8 cellular contexts compared by ENCODE assay signal in the genomic region with DNA sequence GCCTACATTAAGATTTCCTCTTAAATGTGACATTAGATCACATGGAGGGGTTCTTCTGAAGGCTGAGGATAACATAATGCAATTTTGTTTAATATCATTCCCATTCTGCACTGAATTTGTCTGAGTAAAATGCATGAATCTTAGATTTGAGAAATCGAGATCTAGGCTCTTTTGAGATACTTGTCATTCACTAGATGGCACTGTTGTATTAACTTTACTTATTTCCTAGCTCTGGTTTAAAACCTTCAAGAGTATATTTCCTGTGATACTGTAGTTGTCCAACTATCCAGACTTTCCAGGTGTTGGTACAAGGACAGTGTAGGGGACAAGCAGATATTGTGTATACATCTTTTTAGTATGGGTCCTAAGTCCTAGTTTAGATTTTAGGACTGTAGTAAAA.
DNase-seq lines count a peak whose midpoint lies in the region; ATAC-seq lines count a peak whose summit lies in the region.

No MANE protein-coding gene starts in this region.

- intact Hi-C loops in activated CD4-positive, alpha-beta T cell treated with anti-CD3 and anti-CD28 coated beads for 36 hours (cut with DNase I, micrococcal nuclease) = loop anchor here in 1 of 2 experiments (1.0 kb wide), 1 partner anchor 365 kb away; no protein-coding TSS in a partner anchor

- H3K4me3 Mint-ChIP-seq in activated T-cell treated with anti-CD3 and anti-CD28 coated beads, Interleukin-2, amount 50 U/mL, for 72 hours = no peak overlapping the region
- no peak overlapping the region for H3K4me3 Mint-ChIP-seq in activated CD4-positive, alpha-beta T cell treated with anti-CD3 and anti-CD28 coated beads for 36 hours

- H3K4me1 Mint-ChIP-seq in activated T-cell treated with anti-CD3 and anti-CD28 coated beads, Interleukin-2, amount 50 U/mL, for 72 hours (ENCODE audit: low read depth) = no peaks in the 10 kb centered on the region
- H3K4me1 Mint-ChIP-seq in activated CD4-positive, alpha-beta T cell treated with anti-CD3 and anti-CD28 coated beads for 36 hours = no peaks in the 10 kb centered on the region

- no peak overlapping the region for H3K27ac Mint-ChIP-seq in activated T-cell treated with anti-CD3 and anti-CD28 coated beads, Interleukin-2, amount 50 U/mL, for 72 hours
- H3K27ac Mint-ChIP-seq in activated CD4-positive, alpha-beta T cell treated with anti-CD3 and anti-CD28 coated beads for 36 hours = no peak overlapping the region

- CTCF ChIA-PET in activated CD4-positive, alpha-beta T cell treated with anti-CD3 and anti-CD28 coated beads for 36 hours (lab: Charles Lee) = interaction anchor here (1.3 to 1.4 kb wide), 2 partner anchors 9 to 12 kb away, joined by 3 to 5 read pairs; no protein-coding TSS in a partner anchor

- peaks cover 7% of the 10 kb centered on the region for H3K27me3 Mint-ChIP-seq in activated T-cell treated with anti-CD3 and anti-CD28 coated beads, Interleukin-2, amount 50 U/mL, for 72 hours (ENCODE audit: low read depth)
- H3K27me3 Mint-ChIP-seq in activated CD4-positive, alpha-beta T cell treated with anti-CD3 and anti-CD28 coated beads for 36 hours = peaks cover 3% of the 10 kb centered on the region

- no peaks in the 10 kb centered on the region for H3K9me3 Mint-ChIP-seq in activated T-cell treated with anti-CD3 and anti-CD28 coated beads, Interleukin-2, amount 50 U/mL, for 72 hours
- no peaks in the 10 kb centered on the region for H3K9me3 Mint-ChIP-seq in activated CD4-positive, alpha-beta T cell treated with anti-CD3 and anti-CD28 coated beads for 36 hours (ENCODE audit: low read depth)

- peak; percentile 6 for DNase-seq in NCI-H1048 (lab: John Stamatoyannopoulos, UW)
- peak; percentile 56 for DNase-seq in SK-N-DZ (ENCODE audit: low spot score)
- DNase-seq in iris pigment epithelial cell (ENCODE audit: low read depth) = peak; percentile 21
- no peak for DNase-seq in HK-2 (ENCODE audit: unreplicated experiment)
- no peak for DNase-seq in activated T-cell treated with anti-CD3 and anti-CD28 coated beads, Interleukin-2, amount 50 U/mL, for 72 hours
- no peak for DNase-seq in activated CD4-positive, alpha-beta T cell treated with anti-CD3 and anti-CD28 coated beads for 36 hours

- no peaks in the 10 kb centered on the region for H3K36me3 Mint-ChIP-seq in activated T-cell treated with anti-CD3 and anti-CD28 coated beads, Interleukin-2, amount 50 U/mL, for 72 hours (ENCODE audit: insufficient read depth in 2 of 2)
- no peaks in the 10 kb centered on the region for H3K36me3 Mint-ChIP-seq in activated CD4-positive, alpha-beta T cell treated with anti-CD3 and anti-CD28 coated beads for 36 hours (ENCODE audit: low read depth)

- ATAC-seq in GM18868 (IDR thresholded peaks at IDR 0.05; ENCODE audit: unreplicated experiment) = peak; percentile 63
- ATAC-seq in activated T-cell treated with anti-CD3 and anti-CD28 coated beads, Interleukin-2, amount 50 U/mL, for 72 hours (replicated peaks in 1 of 2) = no peak
- ATAC-seq in HG02642 (IDR thresholded peaks at IDR 0.05; ENCODE audit: poor library complexity, unreplicated experiment) = no peak
- ATAC-seq in activated CD4-positive, alpha-beta T cell treated with anti-CD3 and anti-CD28 coated beads for 36 hours = no peak

- POLR2A ChIA-PET in activated CD4-positive, alpha-beta T cell treated with anti-CD3 and anti-CD28 coated beads for 36 hours (lab: Charles Lee) = interaction anchor here (0.6 kb wide), 1 partner anchor 39 kb away, joined by 3 read pairs; no protein-coding TSS in a partner anchor

Comparison
In these comparisons a context has a peak if more than half of its experiments do, and no peak if none do; other contexts are left out.
1. DNase-seq: peak in NCI-H1048 (single experiment), SK-N-DZ (single experiment) and iris pigment epithelial cell (single experiment); none in HK-2 (single experiment), activated T-cell treated with anti-CD3 and anti-CD28 coated beads, Interleukin-2, amount 50 U/mL, for 72 hours (0 of 2) and activated CD4-positive, alpha-beta T cell treated with anti-CD3 and anti-CD28 coated beads for 36 hours (single experiment).